8 cellular contexts compared by ENCODE assay signal in genomic region chr6:131949909-131950766, GRCh38. TPM values are rescaled to one million over a fixed set of nuclear protein-coding genes. Genes with fewer than 3 reads are reported as not detected.
A peak's percentile ranks its signal among the peaks of the same experiment; 100 is the strongest.
DNase-seq lines count a peak whose midpoint lies in the region; ATAC-seq, FAIRE-seq and TF ChIP-seq lines count a peak whose summit lies in the region.

No MANE protein-coding gene starts in this region.

- H3K4me3 ChIP-seq in kidney (ENCODE audit: low read length in 2 of 2) (peak overlapping the region; percentile 74 to 82), skin epidermis (peak overlapping the region; percentile 38 to 63 (median 46))

- H3K36me3 ChIP-seq in kidney (ENCODE audit: control insufficient read depth in 1 of 2, insufficient read depth in 2 of 2, low read length in 2 of 2) = peaks cover 2 to 16% of the 10 kb centered on the region in 2 donors

- peak; percentile 49 for TF ChIP-seq CTCF in kidney (IDR thresholded peaks at IDR 0.05; ENCODE audit: borderline replicate concordance, extremely low read depth, insufficient read depth)

- ATAC-seq in HG03432 (IDR thresholded peaks at IDR 0.05; ENCODE audit: unreplicated experiment) (peak; percentile 45), HG03378 (IDR thresholded peaks at IDR 0.05; ENCODE audit: unreplicated experiment) (no peak), HG03521 (IDR thresholded peaks at IDR 0.05; ENCODE audit: unreplicated experiment) (no peak)

- intact Hi-C loops in kidney (cut with DNase I) = no loop called here

- H3K27ac ChIP-seq in cingulate gyrus (ENCODE audit: low read depth, low read length) = peak overlapping the region; percentile 57
- peak overlapping the region; percentile 84 to 88 for H3K27ac ChIP-seq in kidney (ENCODE audit: low read depth in 2 of 2, low read length in 2 of 2)
- H3K27ac ChIP-seq in skin epidermis = peak overlapping the region in 20 of 21 experiments; percentile 61 to 92 (median 86)

- DNase-seq in EH (ENCODE audit: low read depth) (peak; percentile 89), SHP77 treated with DMSO at 0.1 percent for 48 hours (lab: John Stamatoyannopoulos, UW) (peak; percentile 61), kidney (peak; percentile 92)

- H3K9me3 ChIP-seq in kidney (ENCODE audit: control insufficient read depth in 1 of 2, low read length in 2 of 2) = no peaks in the 10 kb centered on the region

- no peak for FAIRE-seq in kidney (lab: Jason Lieb, UNC)

- H3K9ac ChIP-seq in kidney (ENCODE audit: low read length in 2 of 2) = peak overlapping the region; percentile 67 to 82

- peaks cover 4 to 13% of the 10 kb centered on the region in 2 donors for H3K4me1 ChIP-seq in kidney (ENCODE audit: control insufficient read depth in 1 of 2, insufficient read depth in 1 of 2, low read depth in 1 of 2, low read length in 2 of 2)

RNA-seq across cellular contexts. Expression of gene CCN2, which starts 1.0 kb away (rescaled TPM):
- 64.1 TPM for total RNA-seq in kidney
- polyA plus RNA-seq in kidney (ENCODE audit: insufficient read depth, low read depth, low replicate concordance) = 248 TPM
